8 cellular contexts compared by ENCODE assay signal in the genomic region with DNA sequence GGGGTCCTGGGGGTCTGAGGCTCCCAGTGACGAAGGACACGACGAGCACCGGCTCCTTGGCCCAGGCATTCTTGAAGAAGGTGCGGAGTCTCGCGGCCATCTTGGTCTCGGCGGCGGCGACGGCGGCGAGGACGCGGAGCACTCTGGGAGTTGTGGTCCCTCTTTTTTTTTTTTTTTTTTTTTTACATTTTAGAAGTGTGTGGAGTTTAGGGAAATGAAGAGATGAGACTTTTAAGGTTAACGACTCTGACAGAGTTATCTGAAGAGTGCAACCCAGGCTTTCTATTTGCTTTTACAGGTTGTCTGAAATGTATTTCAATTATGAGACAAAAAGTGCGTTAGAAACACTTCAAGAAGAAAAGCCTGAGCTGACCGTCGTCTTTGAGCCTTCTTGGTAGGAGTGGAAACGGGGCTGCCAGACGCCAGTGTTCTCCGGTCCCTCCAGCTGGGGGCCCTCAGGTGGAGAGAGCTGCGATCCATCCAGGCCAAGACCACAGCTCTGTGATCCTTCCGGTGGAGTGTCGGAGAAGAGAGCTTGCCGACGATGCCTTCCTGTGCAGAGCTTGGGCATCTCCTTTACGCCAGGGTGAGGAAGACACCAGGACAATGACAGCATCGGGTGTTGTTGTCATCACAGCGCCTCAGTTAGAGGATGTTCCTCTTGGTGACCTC. TPM values are rescaled to one million over a fixed set of nuclear protein-coding genes. Genes with fewer than 3 reads are reported as not detected.
A peak's percentile ranks its signal among the peaks of the same experiment; 100 is the strongest.
DNase-seq lines count a peak whose midpoint lies in the region; ATAC-seq, FAIRE-seq and TF ChIP-seq lines count a peak whose summit lies in the region.

No MANE protein-coding gene starts in this region.

- WGBS in endodermal cell (ENCODE audit: insufficient coverage in 1 of 2, insufficient read length in 1 of 2), 2 experiments = 33 to 65% methylated on average over 14 to 31 of the region's 31 CpGs

- peak overlapping the region; percentile 62 for H3K9ac ChIP-seq in endodermal cell (ENCODE audit: extremely low read depth, low read length, poor library complexity, severe bottlenecking)

- intact Hi-C loops in lower lobe of right lung (cut with DNase I) = no loop called here

- ATAC-seq in lower lobe of right lung = peak; percentile 75 to 93
- ATAC-seq in GM18858 (IDR thresholded peaks at IDR 0.05; ENCODE audit: unreplicated experiment) = no peak

- TF ChIP-seq CTCF in endodermal cell (conservative IDR thresholded peaks at IDR 0.05) (peak; percentile 59), lower lobe of right lung (IDR thresholded peaks at IDR 0.05) (no peak), D721Med (IDR thresholded peaks at IDR 0.05; ENCODE audit: insufficient read depth, missing control alignments) (no peak)

- no peaks in the 10 kb centered on the region for H3K36me3 Mint-ChIP-seq in endodermal cell (ENCODE audit: low read depth)

- no peaks in the 10 kb centered on the region for H3K4me1 ChIP-seq in endodermal cell (ENCODE audit: control insufficient read depth, insufficient read depth, low read length)
- H3K4me1 ChIP-seq in lower lobe of right lung = no peaks in the 10 kb centered on the region

- H3K27me3 ChIP-seq in H7 (ENCODE audit: control insufficient read depth, insufficient read depth, low read length) (no peaks in the 10 kb centered on the region), endodermal cell (ENCODE audit: control insufficient read depth, insufficient read depth, low read length, poor library complexity, severe bottlenecking) (no peaks in the 10 kb centered on the region), lower lobe of right lung (ENCODE audit: low read depth) (no peaks in the 10 kb centered on the region)

- H3K4me1 Mint-ChIP-seq in endodermal cell = peaks cover 12% of the 10 kb centered on the region

- H3K27ac ChIP-seq in endodermal cell (ENCODE audit: low read depth, low read length) (peak overlapping the region; percentile 32), lower lobe of right lung (peak overlapping the region; percentile 64)

- peaks cover 16% of the 10 kb centered on the region for H3K27me3 Mint-ChIP-seq in endodermal cell (ENCODE audit: insufficient read depth)

- no peak for FAIRE-seq in D721Med (lab: Jason Lieb, UNC)

- H3K4me3 ChIP-seq in H7 (ENCODE audit: insufficient read depth, low read depth, low read length) (peak overlapping the region; percentile 22; the same call in 1 of the 2 replicates), endodermal cell (ENCODE audit: low read length) (peak overlapping the region; percentile 75), lower lobe of right lung (peak overlapping the region; percentile 53)

- no peaks in the 10 kb centered on the region for H3K9me3 Mint-ChIP-seq in endodermal cell

- H3K4me3 Mint-ChIP-seq in endodermal cell = peak overlapping the region; percentile 53

- DNase-seq in AG08396 (ENCODE audit: low spot score) (peak; percentile 60), H7 (peak; percentile 85), SW480 (ENCODE audit: low spot score) (peak; percentile 50), endodermal cell (peak; percentile 84), lower lobe of right lung (peak; percentile 80), D721Med (ENCODE audit: insufficient read length, low spot score) (no peak)
- DNase-seq in stimulated activated CD8-positive, alpha-beta memory T cell treated with anti-CD3 and anti-CD28 coated beads, Interleukin-15, amount 100 ng/mL, for 48 hours (ENCODE audit: low read depth in 2 of 2) = peak; percentile 9 to 13

- H3K36me3 ChIP-seq in H7 (replicated peaks; ENCODE audit: control insufficient read depth, insufficient read depth, low read length) = no peaks in the 10 kb centered on the region
- H3K36me3 ChIP-seq in endodermal cell (ENCODE audit: control insufficient read depth, insufficient read depth, low read length) = no peaks in the 10 kb centered on the region
- H3K36me3 ChIP-seq in lower lobe of right lung = no peaks in the 10 kb centered on the region

- H3K27ac Mint-ChIP-seq in endodermal cell = peak overlapping the region; percentile 96

- no peaks in the 10 kb centered on the region for H3K9me3 ChIP-seq in endodermal cell (ENCODE audit: control insufficient read depth, low read length)
- no peaks in the 10 kb centered on the region for H3K9me3 ChIP-seq in lower lobe of right lung

RNA-seq across cellular contexts. Expression of a gene that starts 9.7 kb away (rescaled TPM):
- not detected in 2 replicates for total RNA-seq in H7 (2014; rRNA removed; shearing (Covaris generic))
- total RNA-seq in endodermal cell (not detected), lower lobe of right lung (not detected)
- polyA plus RNA-seq in endodermal cell (2013, experiment 1 of 2) = not detected
- not detected for polyA plus RNA-seq in endodermal cell (2013, experiment 2 of 2)

RNA-seq across cellular contexts. Expression of a gene that starts 32.3 kb away (rescaled TPM):
- total RNA-seq in H7 (2014; rRNA removed; shearing (Covaris generic)) = 0.55 and 1.4 TPM in 2 replicates
- total RNA-seq in endodermal cell (under 1 TPM in 1 of 2 donors, not detected in 1; 0.09 TPM), lower lobe of right lung (3.5 TPM)
- polyA plus RNA-seq in endodermal cell (2013, experiment 1 of 2) = 0.14 TPM
- polyA plus RNA-seq in endodermal cell (2013, experiment 2 of 2) = 0.21 TPM

Comparison
In these comparisons a context has a peak if more than half of its experiments do, and no peak if none do; other contexts are left out.
1. H3K4me3 ChIP-seq: peak in every context shown above with its lines; median percentile 75 in endodermal cell; 53 in lower lobe of right lung; 22 in H7.